1 cellular context compared by ENCODE assay signal in the genomic region with DNA sequence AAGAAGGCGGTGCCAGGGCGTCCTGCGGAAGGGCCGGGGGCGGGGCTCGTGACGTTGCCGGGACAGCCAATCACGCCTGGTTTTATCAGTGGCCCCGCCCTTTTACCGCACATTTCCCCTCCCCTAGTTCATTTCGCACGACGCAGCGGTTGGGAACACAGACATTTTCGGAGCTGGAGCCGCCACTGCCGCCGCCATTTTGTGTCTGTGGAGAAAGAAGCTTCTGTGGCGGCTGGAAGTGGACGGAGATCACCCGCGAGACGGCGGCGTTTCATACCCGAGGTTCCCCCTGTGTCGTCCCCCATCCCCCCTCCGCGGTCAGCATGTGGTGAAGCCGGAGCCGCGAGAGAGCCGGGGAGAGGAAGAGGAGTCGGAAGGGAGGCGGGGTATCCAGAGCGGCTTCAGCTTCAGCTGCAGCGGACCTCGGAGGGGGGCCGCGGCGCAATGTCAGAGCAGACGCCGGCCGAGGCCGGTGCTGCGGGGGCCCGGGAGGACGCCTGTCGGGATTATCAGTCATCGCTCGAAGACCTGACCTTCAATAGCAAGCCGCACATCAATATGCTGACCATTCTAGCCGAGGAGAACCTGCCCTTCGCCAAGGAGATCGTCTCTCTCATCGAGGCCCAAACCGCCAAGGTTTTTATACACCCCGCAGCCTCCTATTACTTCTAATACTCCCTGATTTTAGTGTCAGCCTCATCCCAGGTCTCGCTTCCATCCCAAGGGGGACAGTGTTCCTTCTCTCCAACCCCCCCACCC.
TF ChIP-seq lines count a peak whose summit lies in the region.

Gene PCF11 (plus strand): TSS at position 136 of the 759 bp plus-strand sequence. CDS start 309 bp downstream, at position 445.

TF ChIP-seq in neural cell, 6 proteins besides CTCF, POLR2A, EP300 and RAD21 (continued from another document):
- TF ChIP-seq REST (IDR thresholded peaks at IDR 0.05; ENCODE audit: borderline replicate concordance) = peak; percentile 99
- no peak for TF ChIP-seq EZH2 (IDR thresholded peaks at IDR 0.05; ENCODE audit: borderline replicate concordance, insufficient read depth, low read length, poor library complexity, severe bottlenecking)
- peak; percentile 100 for TF ChIP-seq TAF1 (IDR thresholded peaks at IDR 0.05; ENCODE audit: low read depth)
- peak; percentile 43 for TF ChIP-seq MXI1 (conservative IDR thresholded peaks at IDR 0.05; ENCODE audit: poor library complexity, severe bottlenecking)
- peak; percentile 100 for TF ChIP-seq POLR2AphosphoS5 (IDR thresholded peaks at IDR 0.05)
